ENCODE assay signal across 15 cellular contexts in genomic region chr11:62567018-62567633, GRCh38. TPM values are rescaled to one million over a fixed set of nuclear protein-coding genes. Genes with fewer than 3 reads are reported as not detected.
DNase-seq lines count a peak whose midpoint lies in the region; ATAC-seq and TF ChIP-seq lines count a peak whose summit lies in the region.
"Had no signal": no experiment of that assay in that cellular context is flagged by ENCODE, and none has a peak within 500 bp of the region (broad histone marks: within the 10 kb centered on the region; RNA-seq: fewer than 3 reads in every experiment).

No MANE protein-coding gene starts in this region.

- H3K27ac ChIP-seq in ACC112 (ENCODE audit: low read depth, low read length) (0 out of 2 replicates have a peak overlapping the region, but pooled peaks have one; percentile 1), DND-41 (ENCODE audit: low read length) (no peak overlapping the region)
- H3K27ac ChIP-seq: right atrium auricular region had no signal

- no peak overlapping the region for H3K4me3 ChIP-seq in ACC112 (ENCODE audit: low read depth, low read length)
- H3K4me3 ChIP-seq in DND-41 (ENCODE audit: low read depth in 1 of 2, low read length in 2 of 2), result no peak overlapping the region
- H3K4me3 ChIP-seq: right atrium auricular region, stomach had no signal

- H3K27me3 Mint-ChIP-seq in activated B cell treated with CpG ODN at 0.5 μM for 24 hours, result no peaks in the 10 kb centered on the region
- no peaks in the 10 kb centered on the region for H3K27me3 Mint-ChIP-seq in memory B cell

- ATAC-seq in DND-41 (ENCODE audit: insufficient read depth, low read depth) (no peak), activated B cell treated with CpG ODN at 0.5 μM for 24 hours (ENCODE audit: low read depth) (no peak), memory B cell (ENCODE audit: low read depth) (peak; percentile 76), GM21367 (IDR thresholded peaks at IDR 0.05; ENCODE audit: unreplicated experiment) (no peak), GM21576 (IDR thresholded peaks at IDR 0.05; ENCODE audit: unreplicated experiment) (no peak)

- H3K79me2 ChIP-seq in ACC112 (ENCODE audit: control insufficient read depth, insufficient read depth, low read length, unreplicated experiment) (peaks cover 75% of the 10 kb centered on the region), DND-41 (ENCODE audit: insufficient read depth, low read length) (peaks cover 81% of the 10 kb centered on the region)

- CTCF ChIA-PET in activated B cell treated with CpG ODN at 0.5 μM for 24 hours (lab: Charles Lee), result interaction anchor here (0.6 kb wide), 1 partner anchor 70 kb away, joined by 3 read pairs; no protein-coding TSS in a partner anchor

- intact Hi-C loops in activated B cell treated with CpG ODN at 0.5 μM for 24 hours (cut with micrococcal nuclease), result no loop called here

- H3K4me3 Mint-ChIP-seq in activated B cell treated with CpG ODN at 0.5 μM for 24 hours (no peak overlapping the region), memory B cell (peak overlapping the region; percentile 46)

- H3K36me3 Mint-ChIP-seq in activated B cell treated with CpG ODN at 0.5 μM for 24 hours (ENCODE audit: low read depth), result peaks cover 82% of the 10 kb centered on the region
- H3K36me3 Mint-ChIP-seq in memory B cell, result peaks cover 37% of the 10 kb centered on the region

- no peak overlapping the region for H3K9ac ChIP-seq in DND-41 (ENCODE audit: low read depth, low read length)

- H3K4me1 Mint-ChIP-seq in activated B cell treated with CpG ODN at 0.5 μM for 24 hours (peaks cover 21% of the 10 kb centered on the region), memory B cell (peaks cover 25% of the 10 kb centered on the region)

- DNase-seq in DND-41 (no peak), activated B cell treated with CpG ODN at 0.5 μM for 24 hours (no peak), memory B cell (ENCODE audit: low spot score in 2 of 2) (no peak), activated gamma-delta T cell treated with Interleukin-2 at 50 U/mL for 16 hours (no peak)
- DNase-seq in activated CD4-positive, alpha-beta T cell treated with anti-CD3 and anti-CD28 coated beads for 4 hours, result no peak
- DNase-seq: GF-D8; glutamatergic neuron; kidney glomerular epithelial cell; NCI-H2029 treated with DMSO at 0.1 percent for 48 hours; stimulated activated CD4-positive, alpha-beta T cell treated with anti-CD3 and anti-CD28 coated beads, Interleukin-4, amount 100 ng/mL, for 24 hours; stomach had no signal

- H3K4me2 ChIP-seq in DND-41 (ENCODE audit: insufficient read depth, low read length), result peak overlapping the region; percentile 28; the same call in 1 of the 2 replicates

- H3K9me3 Mint-ChIP-seq in activated B cell treated with CpG ODN at 0.5 μM for 24 hours, result no peaks in the 10 kb centered on the region
- H3K9me3 Mint-ChIP-seq in memory B cell, result no peaks in the 10 kb centered on the region

- no peaks in the 10 kb centered on the region for H3K9me3 ChIP-seq in DND-41 (ENCODE audit: insufficient read depth, low read length, severe bottlenecking)
- H3K9me3 ChIP-seq: right atrium auricular region, stomach had no signal

- H3K27ac Mint-ChIP-seq in activated B cell treated with CpG ODN at 0.5 μM for 24 hours (peak overlapping the region; percentile 30), memory B cell (peak overlapping the region; percentile 71)

- no peak overlapping the region for H2AFZ ChIP-seq in ACC112 (ENCODE audit: low read length, unreplicated experiment)
- H2AFZ ChIP-seq in DND-41 (ENCODE audit: low read depth, low read length), result no peak overlapping the region

- peaks cover 54% of the 10 kb centered on the region; the same call in 1 of the 2 replicates for H4K20me1 ChIP-seq in DND-41 (ENCODE audit: insufficient read depth, low read length)

- POLR2A ChIA-PET in activated B cell treated with CpG ODN at 0.5 μM for 24 hours (lab: Charles Lee), result interaction anchor here (0.6 to 1.7 kb wide), 2 partner anchors 15 to 239 kb away, joined by 4 read pairs; no protein-coding TSS in a partner anchor

- no peaks in the 10 kb centered on the region for H3K27me3 ChIP-seq in ACC112 (ENCODE audit: insufficient read depth, low read length)
- H3K27me3 ChIP-seq in DND-41 (ENCODE audit: insufficient read depth, low read length, poor library complexity), result no peaks in the 10 kb centered on the region
- H3K27me3 ChIP-seq: right atrium auricular region, stomach had no signal

- TF ChIP-seq CTCF in DND-41 (IDR thresholded peaks at IDR 0.05; ENCODE audit: borderline replicate concordance, extremely low read depth, low read length, poor library complexity, severe bottlenecking) (no peak), activated B cell treated with CpG ODN at 0.5 μM for 24 hours (IDR thresholded peaks at IDR 0.05) (no peak)

- H3K4me1 ChIP-seq in ACC112 (ENCODE audit: control insufficient read depth, insufficient read depth, low read length, unreplicated experiment) (peaks cover 30% of the 10 kb centered on the region), DND-41 (ENCODE audit: insufficient read depth, low read length) (peaks cover 53% of the 10 kb centered on the region)

- H3K36me3 ChIP-seq in ACC112 (ENCODE audit: insufficient read depth, low read length) (peaks cover 37% of the 10 kb centered on the region), DND-41 (ENCODE audit: insufficient read depth, low read length) (peaks cover 96% of the 10 kb centered on the region)

RNA-seq across cellular contexts. Expression of gene EEF1G, which starts 6.6 kb away (rescaled TPM):
- 2,373 and 2,524 TPM in 2 replicates for total RNA-seq in activated B cell treated with CpG ODN at 0.5 μM for 24 hours

RNA-seq across cellular contexts. Expression of gene AHNAK, which starts 20.5 kb away (rescaled TPM):
- total RNA-seq in activated B cell treated with CpG ODN at 0.5 μM for 24 hours, result 246 and 248 TPM in 2 replicates

RNA-seq across cellular contexts. Expression of gene TUT1, which starts 24.2 kb away (rescaled TPM):
- 27.8 and 30.9 TPM in 2 replicates for total RNA-seq in activated B cell treated with CpG ODN at 0.5 μM for 24 hours

RNA-seq across cellular contexts. Expression of gene MTA2, which starts 34.5 kb away (rescaled TPM):
- total RNA-seq in activated B cell treated with CpG ODN at 0.5 μM for 24 hours, result 170 and 175 TPM in 2 replicates

RNA-seq across cellular contexts. Expression of gene EML3, which starts 45.4 kb away (rescaled TPM):
- total RNA-seq in activated B cell treated with CpG ODN at 0.5 μM for 24 hours, result 115 and 128 TPM in 2 replicates
